In genomic region chr13:73090116-73090811, GRCh38 we compare ENCODE assay signal across 8 cellular contexts.
A peak's percentile ranks its signal among the peaks of the same experiment; 100 is the strongest.
DNase-seq lines count a peak whose midpoint lies in the region; TF ChIP-seq lines count a peak whose summit lies in the region.

No MANE protein-coding gene starts in this region.

- H3K27ac ChIP-seq in substantia nigra (ENCODE audit: low read depth, low read length, poor library complexity, severe bottlenecking), result no peak overlapping the region

- TF ChIP-seq CTCF in GM10266 (IDR thresholded peaks at IDR 0.05; ENCODE audit: control insufficient read depth, insufficient read depth, low read depth, missing control alignments), result no peak

- DNase-seq in GM03348 (ENCODE audit: low spot score) (peak; percentile 57), HPDE6-E6E7 (ENCODE audit: extremely low spot score) (peak; percentile 89), T1000 (lab: John Stamatoyannopoulos, UW) (peak; percentile 8), iris pigment epithelial cell (ENCODE audit: low read depth) (peak; percentile 87), DMS 273 (lab: John Stamatoyannopoulos, UW; ENCODE audit: unreplicated experiment) (no peak), NOMO-1 (lab: John Stamatoyannopoulos, UW; ENCODE audit: unreplicated experiment in 2 of 2) (no peak), GM10266 (ENCODE audit: extremely low spot score) (no peak), substantia nigra (lab: John Stamatoyannopoulos, UW) (no peak)

Comparison
In these comparisons a context has a peak if more than half of its experiments do, and no peak if none do; other contexts are left out.
1. DNase-seq: peak in GM03348 (single experiment), HPDE6-E6E7 (single experiment), T1000 (single experiment) and iris pigment epithelial cell (single experiment); none in DMS 273 (single experiment), NOMO-1 (0 of 2), GM10266 (single experiment) and substantia nigra (0 of 49).